Comparison of ENCODE assay signal across 37 cellular contexts in genomic region chr2:65794994-65795393, GRCh38.
"Had no signal": no experiment of that assay in that cellular context is flagged by ENCODE, and none has a peak within 500 bp of the region (broad histone marks: within the 10 kb centered on the region; RNA-seq: fewer than 3 reads in every experiment).

No MANE protein-coding gene starts in this region.

- DNase-seq: activated effector memory CD4-positive, alpha-beta T cell treated with anti-CD3 and anti-CD28 coated beads, Interleukin-2, amount 50 U/mL, for 16 hours; activated effector memory CD4-positive, alpha-beta T cell treated with Interleukin-2 at 50 U/mL for 16 hours; activated gamma-delta T cell; activated gamma-delta T cell treated with Interleukin-2 at 50 U/mL for 16 hours; activated naive CD4-positive, alpha-beta T cell; activated naive CD4-positive, alpha-beta T cell treated with anti-CD3 and anti-CD28 coated beads for 36 hours; activated naive CD4-positive, alpha-beta T cell treated with anti-CD3 and anti-CD28 coated beads, Interleukin-2, amount 10 ng/mL, durations not matched to agents 7 days and 5 days; activated naive CD4-positive, alpha-beta T cell treated with anti-CD3 and anti-CD28 coated beads, Interleukin-2, amount 50 U/mL, for 16 hours; activated naive CD4-positive, alpha-beta T cell treated with Interleukin-2 at 50 U/mL for 16 hours; activated naive CD8-positive, alpha-beta T cell treated with anti-CD3 and anti-CD28 coated beads for 36 hours; activated naive CD8-positive, alpha-beta T cell treated with anti-CD3 and anti-CD28 coated beads, Interleukin-2, amount 10 ng/mL, durations not matched to agents 7 days and 5 days; activated naive CD8-positive, alpha-beta T cell treated with anti-CD3 and anti-CD28 coated beads, Interleukin-2, amount 50 U/mL, for 24 hours; activated T-cell treated with anti-CD3 and anti-CD28 coated beads, Interleukin-2, amount 50 U/mL, for 24 hours; activated T-cell treated with anti-CD3 and anti-CD28 coated beads, Interleukin-2, amount 50 U/mL, for 4 hours; activated T-cell treated with anti-CD3 and anti-CD28 coated beads, Interleukin-2, amount 50 U/mL, for 48 hours; activated T-cell treated with anti-CD3 and anti-CD28 coated beads, Interleukin-2, amount 50 U/mL, for 72 hours; adrenal gland; amniotic stem cell; amygdala; anterior cingulate cortex; aorta; body of pancreas; brain microvascular endothelial cell; caudate nucleus; central memory CD4-positive, alpha-beta T cell; cerebellar nuclear complex had no signal

- H3K27me3 Mint-ChIP-seq: activated naive CD4-positive, alpha-beta T cell treated with anti-CD3 and anti-CD28 coated beads, Interleukin-2, amount 10 ng/mL, durations not matched to agents 7 days and 5 days; activated naive CD8-positive, alpha-beta T cell treated with anti-CD3 and anti-CD28 coated beads, Interleukin-2, amount 10 ng/mL, durations not matched to agents 7 days and 5 days; activated naive CD8-positive, alpha-beta T cell treated with anti-CD3 and anti-CD28 coated beads, Interleukin-2, amount 50 U/mL, for 24 hours; activated T-cell treated with anti-CD3 and anti-CD28 coated beads, Interleukin-2, amount 50 U/mL, for 24 hours; activated T-helper 17 cell treated with anti-CD3 and anti-CD28 coated beads, Interleukin-2, amount 50 U/mL, for 72 hours; central memory CD8-positive, alpha-beta T cell had no signal

- H3K27me3 ChIP-seq: adrenal gland, ascending aorta, body of pancreas, brain microvascular endothelial cell, breast epithelium, cardiac muscle cell had no signal

- H3K4me3 ChIP-seq: adrenal gland, ascending aorta, body of pancreas, breast epithelium, cardiac muscle cell had no signal

- H3K27ac ChIP-seq: adrenal gland, ascending aorta, body of pancreas, brain microvascular endothelial cell, breast epithelium, cardiac muscle cell had no signal

- H3K4me3 Mint-ChIP-seq: activated naive CD4-positive, alpha-beta T cell treated with anti-CD3 and anti-CD28 coated beads for 36 hours; activated naive CD4-positive, alpha-beta T cell treated with anti-CD3 and anti-CD28 coated beads, Interleukin-2, amount 10 ng/mL, durations not matched to agents 7 days and 5 days; activated naive CD4-positive, alpha-beta T cell treated with anti-CD3 and anti-CD28 coated beads, Interleukin-2, amount 50 U/mL, for 24 hours; activated naive CD8-positive, alpha-beta T cell; activated naive CD8-positive, alpha-beta T cell treated with anti-CD3 and anti-CD28 coated beads for 36 hours; activated naive CD8-positive, alpha-beta T cell treated with anti-CD3 and anti-CD28 coated beads, Interleukin-2, amount 10 ng/mL, durations not matched to agents 7 days and 5 days; activated naive CD8-positive, alpha-beta T cell treated with anti-CD3 and anti-CD28 coated beads, Interleukin-2, amount 50 U/mL, for 24 hours; activated T-cell treated with anti-CD3 and anti-CD28 coated beads, Interleukin-2, amount 50 U/mL, for 24 hours; activated T-cell treated with anti-CD3 and anti-CD28 coated beads, Interleukin-2, amount 50 U/mL, for 4 hours; activated T-cell treated with anti-CD3 and anti-CD28 coated beads, Interleukin-2, amount 50 U/mL, for 72 hours; activated T-helper 1 cell treated with anti-CD3 and anti-CD28 coated beads, Interleukin-12 subunit alpha, Interleukin-12 subunit beta, Interleukin-2, Interleukin-4 antibody, amounts not matched to agents 30 ng/mL and 10 ng/mL and 1 ng/mL, durations not matched to agents 14 hours and 24 hours and 36 hours; activated T-helper 17 cell treated with anti-CD3 and anti-CD28 coated beads, Interleukin-2, amount 50 U/mL, for 72 hours; brain; central memory CD8-positive, alpha-beta T cell had no signal

- H3K27ac Mint-ChIP-seq: activated naive CD4-positive, alpha-beta T cell treated with anti-CD3 and anti-CD28 coated beads for 36 hours; activated naive CD4-positive, alpha-beta T cell treated with anti-CD3 and anti-CD28 coated beads, Interleukin-2, amount 10 ng/mL, durations not matched to agents 7 days and 5 days; activated naive CD4-positive, alpha-beta T cell treated with anti-CD3 and anti-CD28 coated beads, Interleukin-2, amount 50 U/mL, for 24 hours; activated naive CD4-positive, alpha-beta T cell treated with anti-CD3 and anti-CD28 coated beads, Interleukin-2, amount 50 U/mL, for 72 hours; activated naive CD8-positive, alpha-beta T cell; activated naive CD8-positive, alpha-beta T cell treated with anti-CD3 and anti-CD28 coated beads for 36 hours; activated naive CD8-positive, alpha-beta T cell treated with anti-CD3 and anti-CD28 coated beads, Interleukin-2, amount 10 ng/mL, durations not matched to agents 7 days and 5 days; activated naive CD8-positive, alpha-beta T cell treated with anti-CD3 and anti-CD28 coated beads, Interleukin-2, amount 50 U/mL, for 24 hours; activated T-cell treated with anti-CD3 and anti-CD28 coated beads, Interleukin-2, amount 50 U/mL, for 24 hours; activated T-cell treated with anti-CD3 and anti-CD28 coated beads, Interleukin-2, amount 50 U/mL, for 72 hours; activated T-helper 1 cell treated with anti-CD3 and anti-CD28 coated beads, Interleukin-12 subunit alpha, Interleukin-12 subunit beta, Interleukin-2, Interleukin-4 antibody, amounts not matched to agents 30 ng/mL and 10 ng/mL and 1 ng/mL, durations not matched to agents 14 hours and 24 hours and 36 hours; activated T-helper 17 cell treated with anti-CD3 and anti-CD28 coated beads, Interleukin-2, amount 50 U/mL, for 72 hours; activated T-helper 2 cell treated with anti-CD3 and anti-CD28 coated beads, Interferon-gamma antibody, Interleukin-2, Interleukin-4, amounts not matched to agents 10 μg/mL and 5 μg/mL and 100 μg/mL, durations not matched to agents 14 hours and 24 hours and 36 hours; brain had no signal

- H3K4me1 ChIP-seq: adrenal gland, ascending aorta, body of pancreas, breast epithelium had no signal

- H3K9me3 ChIP-seq: adrenal gland, ascending aorta, body of pancreas, breast epithelium had no signal

- H3K4me1 Mint-ChIP-seq: activated naive CD4-positive, alpha-beta T cell treated with anti-CD3 and anti-CD28 coated beads, Interleukin-2, amount 10 ng/mL, durations not matched to agents 7 days and 5 days; activated naive CD4-positive, alpha-beta T cell treated with anti-CD3 and anti-CD28 coated beads, Interleukin-2, amount 50 U/mL, for 24 hours; activated naive CD8-positive, alpha-beta T cell treated with anti-CD3 and anti-CD28 coated beads for 36 hours; activated naive CD8-positive, alpha-beta T cell treated with anti-CD3 and anti-CD28 coated beads, Interleukin-2, amount 10 ng/mL, durations not matched to agents 7 days and 5 days; activated naive CD8-positive, alpha-beta T cell treated with anti-CD3 and anti-CD28 coated beads, Interleukin-2, amount 50 U/mL, for 24 hours; activated T-helper 17 cell treated with anti-CD3 and anti-CD28 coated beads, Interleukin-2, amount 50 U/mL, for 72 hours; central memory CD8-positive, alpha-beta T cell had no signal

- H3K9me3 Mint-ChIP-seq: activated naive CD4-positive, alpha-beta T cell treated with anti-CD3 and anti-CD28 coated beads for 36 hours; activated naive CD4-positive, alpha-beta T cell treated with anti-CD3 and anti-CD28 coated beads, Interleukin-2, amount 10 ng/mL, durations not matched to agents 7 days and 5 days; activated naive CD4-positive, alpha-beta T cell treated with anti-CD3 and anti-CD28 coated beads, Interleukin-2, amount 50 U/mL, for 24 hours; activated naive CD4-positive, alpha-beta T cell treated with anti-CD3 and anti-CD28 coated beads, Interleukin-2, amount 50 U/mL, for 72 hours; activated naive CD8-positive, alpha-beta T cell treated with anti-CD3 and anti-CD28 coated beads for 36 hours; activated naive CD8-positive, alpha-beta T cell treated with anti-CD3 and anti-CD28 coated beads, Interleukin-2, amount 10 ng/mL, durations not matched to agents 7 days and 5 days; activated naive CD8-positive, alpha-beta T cell treated with anti-CD3 and anti-CD28 coated beads, Interleukin-2, amount 50 U/mL, for 24 hours; activated T-cell treated with anti-CD3 and anti-CD28 coated beads, Interleukin-2, amount 50 U/mL, for 24 hours; activated T-helper 1 cell treated with anti-CD3 and anti-CD28 coated beads, Interleukin-12 subunit alpha, Interleukin-12 subunit beta, Interleukin-2, Interleukin-4 antibody, amounts not matched to agents 30 ng/mL and 10 ng/mL and 1 ng/mL, durations not matched to agents 14 hours and 24 hours and 36 hours; activated T-helper 2 cell treated with anti-CD3 and anti-CD28 coated beads, Interferon-gamma antibody, Interleukin-2, Interleukin-4, amounts not matched to agents 10 μg/mL and 5 μg/mL and 100 μg/mL, durations not matched to agents 14 hours and 24 hours and 36 hours; central memory CD8-positive, alpha-beta T cell had no signal

- H3K36me3 ChIP-seq: adrenal gland, ascending aorta, brain microvascular endothelial cell, breast epithelium, cardiac muscle cell had no signal

- H3K36me3 Mint-ChIP-seq: activated naive CD4-positive, alpha-beta T cell treated with anti-CD3 and anti-CD28 coated beads, Interleukin-2, amount 10 ng/mL, durations not matched to agents 7 days and 5 days; activated naive CD4-positive, alpha-beta T cell treated with anti-CD3 and anti-CD28 coated beads, Interleukin-2, amount 50 U/mL, for 24 hours; activated naive CD4-positive, alpha-beta T cell treated with anti-CD3 and anti-CD28 coated beads, Interleukin-2, amount 50 U/mL, for 72 hours; activated naive CD8-positive, alpha-beta T cell; activated naive CD8-positive, alpha-beta T cell treated with anti-CD3 and anti-CD28 coated beads for 36 hours; activated naive CD8-positive, alpha-beta T cell treated with anti-CD3 and anti-CD28 coated beads, Interleukin-2, amount 10 ng/mL, durations not matched to agents 7 days and 5 days; brain had no signal
